In the genomic region with DNA sequence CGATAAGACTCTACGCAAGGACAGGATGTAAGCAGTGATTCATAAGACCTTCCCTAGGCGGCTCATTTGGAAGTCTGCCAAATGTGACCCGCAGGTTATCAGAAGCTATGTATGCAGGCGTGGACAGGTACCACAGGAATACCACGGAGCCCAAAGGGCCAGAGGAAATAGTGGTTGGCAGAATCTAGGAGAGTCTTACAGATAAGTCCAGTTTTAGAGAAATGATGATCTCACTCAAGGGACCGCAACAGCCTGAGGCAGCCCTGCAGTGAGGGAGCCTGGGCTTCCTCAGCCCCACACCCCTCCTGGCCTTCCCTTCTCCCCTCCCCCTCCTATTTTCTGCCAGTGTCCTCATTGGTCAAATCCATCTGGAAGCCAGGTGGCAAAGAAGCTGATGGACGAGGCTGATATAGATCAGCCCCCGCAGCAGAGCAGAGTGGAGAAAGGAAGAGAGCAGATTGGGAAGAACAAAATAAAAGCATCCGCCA, we compare ENCODE assay signal across 21 cellular contexts.
DNase-seq lines count a peak whose midpoint lies in the region; ATAC-seq and TF ChIP-seq lines count a peak whose summit lies in the region.
"Had no signal": no experiment of that assay in that cellular context is flagged by ENCODE, and none has a peak within 500 bp of the region (broad histone marks: within the 10 kb centered on the region; RNA-seq: fewer than 3 reads in every experiment).

No MANE protein-coding gene starts in this region.

- TF ChIP-seq POLR2A in GM18505 (IDR thresholded peaks at IDR 0.05; ENCODE audit: borderline replicate concordance, extremely low read depth, insufficient read depth, insufficient read length), result no peak

- peaks cover 5% of the 10 kb centered on the region for H3K36me3 Mint-ChIP-seq in glutamatergic neuron (ENCODE audit: unreplicated experiment)
- H3K36me3 Mint-ChIP-seq: activated naive CD8-positive, alpha-beta T cell treated with anti-CD3 and anti-CD28 coated beads, Interleukin-2, amount 10 ng/mL, durations not matched to agents 7 days and 5 days had no signal

- peaks cover 6% of the 10 kb centered on the region for H3K9me3 Mint-ChIP-seq in glutamatergic neuron (ENCODE audit: unreplicated experiment)
- H3K9me3 Mint-ChIP-seq: activated naive CD8-positive, alpha-beta T cell treated with anti-CD3 and anti-CD28 coated beads, Interleukin-2, amount 10 ng/mL, durations not matched to agents 7 days and 5 days had no signal

- TF ChIP-seq CTCF in HFF-Myc (IDR thresholded peaks at IDR 0.05; ENCODE audit: low read depth, low read length, missing control alignments) (no peak), glutamatergic neuron (IDR thresholded peaks at IDR 0.05; ENCODE audit: partially characterized antibody, unreplicated experiment) (no peak)

- H3K27me3 Mint-ChIP-seq in glutamatergic neuron (ENCODE audit: unreplicated experiment), result peaks cover 2% of the 10 kb centered on the region

- H3K4me3 ChIP-seq in HFF-Myc (replicated peaks; ENCODE audit: low read depth, low read length), result no peak overlapping the region
- H3K4me3 ChIP-seq: hepatocyte had no signal

- ATAC-seq in GM18505 (IDR thresholded peaks at IDR 0.05; ENCODE audit: unreplicated experiment) (no peak), GM18858 (IDR thresholded peaks at IDR 0.05; ENCODE audit: unreplicated experiment) (no peak), esophagus mucosa (no peak)
- ATAC-seq: naive thymus-derived CD8-positive, alpha-beta T cell had no signal

- H3K4me3 Mint-ChIP-seq in glutamatergic neuron (ENCODE audit: unreplicated experiment), result peak overlapping the region; percentile 25
- H3K4me3 Mint-ChIP-seq: activated naive CD8-positive, alpha-beta T cell treated with anti-CD3 and anti-CD28 coated beads, Interleukin-2, amount 10 ng/mL, durations not matched to agents 7 days and 5 days; B cell; naive thymus-derived CD8-positive, alpha-beta T cell had no signal

- peak overlapping the region; percentile 34 for H3K27ac Mint-ChIP-seq in glutamatergic neuron (ENCODE audit: unreplicated experiment)
- H3K27ac Mint-ChIP-seq: activated naive CD8-positive, alpha-beta T cell treated with anti-CD3 and anti-CD28 coated beads, Interleukin-2, amount 10 ng/mL, durations not matched to agents 7 days and 5 days; B cell; naive thymus-derived CD8-positive, alpha-beta T cell; progenitor cell of endocrine pancreas had no signal

- H3K4me1 Mint-ChIP-seq in glutamatergic neuron (ENCODE audit: low read depth, unreplicated experiment), result peaks cover 14% of the 10 kb centered on the region
- H3K4me1 Mint-ChIP-seq: B cell; naive thymus-derived CD8-positive, alpha-beta T cell had no signal

- peak; percentile 25 for DNase-seq in EL
- peak; percentile 59 for DNase-seq in HFF-Myc (ENCODE audit: extremely low read depth, low read depth)
- DNase-seq in SW480 (ENCODE audit: low spot score), result peak; percentile 49
- peak; percentile 42 for DNase-seq in glutamatergic neuron
- no peak for DNase-seq in NCI-H446 (lab: John Stamatoyannopoulos, UW)
- DNase-seq: activated naive CD8-positive, alpha-beta T cell treated with anti-CD3 and anti-CD28 coated beads, Interleukin-2, amount 10 ng/mL, durations not matched to agents 7 days and 5 days; activated T-cell treated with anti-CD3 and anti-CD28 coated beads, Interleukin-2, amount 50 U/mL, for 48 hours; DMS79 treated with DMSO at 0.1 percent for 48 hours; naive thymus-derived CD8-positive, alpha-beta T cell; NCI-H187; NCI-H774; SIG-M5; stimulated activated CD4-positive, alpha-beta T cell treated with anti-CD3 and anti-CD28 coated beads, Interleukin-15, amount 100 ng/mL, for 24 hours; substantia nigra; T1000 had no signal

Comparison
In these comparisons a context has a peak if more than half of its experiments do, and no peak if none do; other contexts are left out.
1. DNase-seq: peak in EL (single experiment), HFF-Myc (single experiment), SW480 (single experiment) and glutamatergic neuron (single experiment); none in NCI-H446 (0 of 2).